Comparison of ENCODE assay signal across 16 cellular contexts in the genomic region with DNA sequence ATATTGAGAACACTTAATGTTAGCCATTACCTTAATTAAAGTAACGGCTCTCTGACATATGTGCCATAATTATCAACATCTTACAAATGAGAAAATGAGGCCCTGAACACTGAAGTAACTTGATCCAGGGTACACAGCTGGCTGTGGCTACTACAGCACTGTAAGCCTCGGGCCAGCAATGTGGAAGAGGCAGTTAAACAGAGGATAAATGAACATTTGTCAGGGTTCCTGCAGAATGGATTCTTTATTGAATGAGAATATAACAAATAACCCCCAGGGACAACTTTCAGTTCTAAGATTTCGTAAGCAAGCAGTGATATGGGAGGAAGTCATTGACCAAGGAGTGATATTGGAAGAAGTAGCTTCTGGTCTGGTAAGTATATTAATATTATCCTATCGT.
DNase-seq lines count a peak whose midpoint lies in the region.
"Had no signal": no experiment of that assay in that cellular context is flagged by ENCODE, and none has a peak within 500 bp of the region (broad histone marks: within the 10 kb centered on the region; RNA-seq: fewer than 3 reads in every experiment).

No MANE protein-coding gene starts in this region.

- no peaks in the 10 kb centered on the region for H3K9me3 Mint-ChIP-seq in activated CD4-positive, alpha-beta memory T cell treated with anti-CD3 and anti-CD28 coated beads for 36 hours
- H3K9me3 Mint-ChIP-seq: CD8-positive, alpha-beta memory T cell; H9 had no signal

- CTCF ChIA-PET in activated CD4-positive, alpha-beta memory T cell treated with anti-CD3 and anti-CD28 coated beads for 36 hours (lab: Charles Lee), result no interaction called here

- intact Hi-C loops in activated CD4-positive, alpha-beta memory T cell treated with anti-CD3 and anti-CD28 coated beads for 36 hours (cut with micrococcal nuclease), result no loop called here

- DNase-seq in NCI-H1105 treated with DMSO at 0.1 percent for 48 hours (lab: John Stamatoyannopoulos, UW) (peak; percentile 11), NCI-H1105 (lab: John Stamatoyannopoulos, UW) (no peak), COLO829 (ENCODE audit: low spot score) (peak; percentile 62), NCI-H524 (lab: John Stamatoyannopoulos, UW) (peak; percentile 34 to 90), SK-MEL-5 (ENCODE audit: low read depth, low spot score) (peak; percentile 89), NCI-H2107 (lab: John Stamatoyannopoulos, UW) (no peak), NCI-H446 treated with DMSO at 0.1 percent for 48 hours (lab: John Stamatoyannopoulos, UW) (no peak)
- no peak for DNase-seq in activated CD4-positive, alpha-beta memory T cell treated with anti-CD3 and anti-CD28 coated beads for 36 hours
- DNase-seq: 8988T; AML-193; Calu3; CD8-positive, alpha-beta memory T cell; DND-41; GDM1; GOT3; H9 had no signal

- no peak overlapping the region for H3K4me3 Mint-ChIP-seq in activated CD4-positive, alpha-beta memory T cell treated with anti-CD3 and anti-CD28 coated beads for 36 hours
- H3K4me3 Mint-ChIP-seq: CD8-positive, alpha-beta memory T cell; H9 had no signal

- H3K27me3 Mint-ChIP-seq in activated CD4-positive, alpha-beta memory T cell treated with anti-CD3 and anti-CD28 coated beads for 36 hours, result no peaks in the 10 kb centered on the region
- H3K27me3 Mint-ChIP-seq: CD8-positive, alpha-beta memory T cell had no signal

- POLR2A ChIA-PET in activated CD4-positive, alpha-beta memory T cell treated with anti-CD3 and anti-CD28 coated beads for 36 hours (lab: Charles Lee), result no interaction called here

- no peak overlapping the region for H3K27ac Mint-ChIP-seq in activated CD4-positive, alpha-beta memory T cell treated with anti-CD3 and anti-CD28 coated beads for 36 hours
- H3K27ac Mint-ChIP-seq: CD8-positive, alpha-beta memory T cell; H9 had no signal

- in situ Hi-C loops in SK-MEL-5 (cut with HindIII; ENCODE audit: low pct_unique_long_range_greater_than_20kb, low sequenced_read_pairs), result no loop called here

- H3K36me3 Mint-ChIP-seq in activated CD4-positive, alpha-beta memory T cell treated with anti-CD3 and anti-CD28 coated beads for 36 hours, result no peaks in the 10 kb centered on the region

- no peaks in the 10 kb centered on the region for H3K4me1 Mint-ChIP-seq in activated CD4-positive, alpha-beta memory T cell treated with anti-CD3 and anti-CD28 coated beads for 36 hours (ENCODE audit: low read depth)
- H3K4me1 Mint-ChIP-seq: CD8-positive, alpha-beta memory T cell; H9 had no signal

Comparison
In these comparisons a context has a peak if more than half of its experiments do, and no peak if none do; other contexts are left out.
1. DNase-seq: peak in NCI-H1105 treated with DMSO at 0.1 percent for 48 hours (single experiment), COLO829 (single experiment), NCI-H524 (2 of 2) and SK-MEL-5 (single experiment); none in NCI-H1105 (single experiment), activated CD4-positive, alpha-beta memory T cell treated with anti-CD3 and anti-CD28 coated beads for 36 hours (single experiment), NCI-H2107 (single experiment) and NCI-H446 treated with DMSO at 0.1 percent for 48 hours (single experiment).